ENCODE assay signal across 8 cellular contexts in the genomic region with DNA sequence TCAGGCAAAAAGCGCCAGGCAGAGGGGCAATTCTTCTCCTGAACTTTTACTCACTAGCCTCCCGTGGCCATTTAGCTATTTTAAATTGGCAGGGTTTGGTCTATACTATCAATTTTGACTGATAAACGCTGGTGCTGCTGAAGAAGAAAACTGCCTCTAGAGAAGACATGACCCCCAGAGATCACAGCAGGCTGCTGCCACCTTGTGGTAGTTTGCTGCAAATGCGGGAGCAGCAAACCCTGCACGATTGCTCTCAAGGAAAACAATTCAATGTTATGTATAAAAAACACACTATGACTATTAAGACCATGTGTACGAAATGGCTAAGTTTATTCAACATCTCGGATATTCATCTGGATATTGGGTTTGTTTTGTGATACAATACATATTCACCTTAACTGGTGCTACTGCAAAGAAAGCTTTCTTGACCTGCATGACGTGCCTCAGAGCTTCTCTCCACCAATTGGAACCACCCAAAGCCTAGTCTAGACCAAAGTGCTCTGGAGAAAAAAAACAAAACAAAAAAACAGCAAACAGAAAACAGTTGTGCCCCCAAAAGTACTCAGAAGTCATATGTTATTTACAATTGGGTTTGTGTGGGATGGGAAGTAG. TPM values are rescaled to one million over a fixed set of nuclear protein-coding genes. Genes with fewer than 3 reads are reported as not detected.
DNase-seq lines count a peak whose midpoint lies in the region; ATAC-seq lines count a peak whose summit lies in the region.

No MANE protein-coding gene starts in this region.

- peak overlapping the region; percentile 16 for H3K27ac Mint-ChIP-seq in T-helper 2 cell treated with Interferon-gamma antibody and Interleukin-4, amounts not matched to agents 5 μg/mL and 100 μg/mL, for 36 hours

- H3K36me3 Mint-ChIP-seq in T-helper 2 cell treated with Interferon-gamma antibody and Interleukin-4, amounts not matched to agents 5 μg/mL and 100 μg/mL, for 36 hours (ENCODE audit: low read depth) = peaks cover 64% of the 10 kb centered on the region

- DNase-seq in G401 (ENCODE audit: low spot score) = peak; percentile 68
- DNase-seq in LoVo (ENCODE audit: low spot score) = peak; percentile 61
- DNase-seq in T-helper 2 cell treated with Interferon-gamma antibody and Interleukin-4, amounts not matched to agents 5 μg/mL and 100 μg/mL, for 36 hours (ENCODE audit: low spot score) = peak; percentile 58
- DNase-seq in anterior cingulate cortex (lab: John Stamatoyannopoulos, UW) = peak in 53 of 58 donors; percentile 2 to 72 (median 37)
- DNase-seq in hypothalamus (lab: John Stamatoyannopoulos, UW) = peak in 42 of 51 donors; percentile 2 to 77 (median 34)
- peak; percentile 60 for DNase-seq in stimulated activated CD4-positive, alpha-beta T cell treated with anti-CD3 and anti-CD28 coated beads, Interleukin-12 subunit alpha, Interleukin-12 subunit beta, amount 100 ng/mL, for 4 hours

- H3K4me3 Mint-ChIP-seq in T-helper 2 cell treated with Interferon-gamma antibody and Interleukin-4, amounts not matched to agents 5 μg/mL and 100 μg/mL, for 36 hours = no peak overlapping the region

- in situ Hi-C loops in G401 (cut with HindIII; ENCODE audit: low sequenced_read_pairs) = no loop called here

- H3K4me1 Mint-ChIP-seq in T-helper 2 cell treated with Interferon-gamma antibody and Interleukin-4, amounts not matched to agents 5 μg/mL and 100 μg/mL, for 36 hours (ENCODE audit: low read depth) = peaks cover 4% of the 10 kb centered on the region

- H3K27me3 Mint-ChIP-seq in T-helper 2 cell treated with Interferon-gamma antibody and Interleukin-4, amounts not matched to agents 5 μg/mL and 100 μg/mL, for 36 hours (ENCODE audit: low read depth) = no peaks in the 10 kb centered on the region

- H3K9me3 Mint-ChIP-seq in T-helper 2 cell treated with Interferon-gamma antibody and Interleukin-4, amounts not matched to agents 5 μg/mL and 100 μg/mL, for 36 hours = no peaks in the 10 kb centered on the region

- ATAC-seq in GM21723 (IDR thresholded peaks at IDR 0.05; ENCODE audit: unreplicated experiment) = peak; percentile 82
- no peak for ATAC-seq in HG02970 (IDR thresholded peaks at IDR 0.05; ENCODE audit: low FRiP score, unreplicated experiment)

RNA-seq across cellular contexts. Expression of gene IL17F, which starts 19.5 kb away (rescaled TPM):
- total RNA-seq in G401 (2014; rRNA removed; shearing (Covaris generic)) = not detected in 2 replicates

RNA-seq across cellular contexts. Expression of gene MCM3, which starts 20.7 kb away (rescaled TPM):
- total RNA-seq in G401 (2014; rRNA removed; shearing (Covaris generic)) = 326 and 392 TPM in 2 replicates
